In genomic region chr1:167865804-167866308, GRCh38 we compare ENCODE assay signal across 1 cellular context. TPM values are rescaled to one million over a fixed set of nuclear protein-coding genes. Genes with fewer than 3 reads are reported as not detected.
"Had no signal": no experiment of that assay in that cellular context is flagged by ENCODE, and none has a peak within 500 bp of the region (broad histone marks: within the 10 kb centered on the region; RNA-seq: fewer than 3 reads in every experiment).

No MANE protein-coding gene starts in this region.

RNA-seq across cellular contexts. Expression of gene ADCY10, which starts 48.1 kb away (rescaled TPM):
- total RNA-seq: smooth muscle cell had no signal
